Comparison of ENCODE assay signal across 8 cellular contexts in genomic region chr1:201408176-201408814, GRCh38. TPM values are rescaled to one million over a fixed set of nuclear protein-coding genes. Genes with fewer than 3 reads are reported as not detected.
A peak's percentile ranks its signal among the peaks of the same experiment; 100 is the strongest.
DNase-seq lines count a peak whose midpoint lies in the region; ATAC-seq and TF ChIP-seq lines count a peak whose summit lies in the region.

No MANE protein-coding gene starts in this region.

- peaks cover 3% of the 10 kb centered on the region for H3K27me3 Mint-ChIP-seq in endothelial cell (ENCODE audit: unreplicated experiment)
- no peaks in the 10 kb centered on the region for H3K27me3 Mint-ChIP-seq in mesothelial cell of epicardium (ENCODE audit: low read depth)

- H3K36me3 Mint-ChIP-seq in endothelial cell (ENCODE audit: low read depth, unreplicated experiment) (no peaks in the 10 kb centered on the region), mesothelial cell of epicardium (no peaks in the 10 kb centered on the region)

- TF ChIP-seq CTCF in endothelial cell (IDR thresholded peaks at IDR 0.05; ENCODE audit: unreplicated experiment) (peak; percentile 93), mesothelial cell of epicardium (IDR thresholded peaks at IDR 0.05; ENCODE audit: unreplicated experiment) (peak; percentile 98)

- no peaks in the 10 kb centered on the region for H3K9me3 Mint-ChIP-seq in endothelial cell (ENCODE audit: unreplicated experiment)
- H3K9me3 Mint-ChIP-seq in mesothelial cell of epicardium: no peaks in the 10 kb centered on the region

- H3K27ac Mint-ChIP-seq in endothelial cell (ENCODE audit: unreplicated experiment): no peak overlapping the region
- peak overlapping the region; percentile 58 for H3K27ac Mint-ChIP-seq in mesothelial cell of epicardium

- H3K4me3 Mint-ChIP-seq in endothelial cell (ENCODE audit: unreplicated experiment): no peak overlapping the region
- no peak overlapping the region for H3K4me3 Mint-ChIP-seq in mesothelial cell of epicardium

- H3K4me1 Mint-ChIP-seq in endothelial cell (ENCODE audit: unreplicated experiment) (peaks cover 8% of the 10 kb centered on the region), mesothelial cell of epicardium (peaks cover 5% of the 10 kb centered on the region)

- DNase-seq in CMK (ENCODE audit: low read depth) (peak; percentile 62), NCI-H774 (lab: John Stamatoyannopoulos, UW) (peak; percentile 46), endothelial cell (ENCODE audit: low spot score) (peak; percentile 92), mesothelial cell of epicardium (ENCODE audit: low spot score in 2 of 2, unreplicated experiment in 2 of 2) (peak; percentile 72 to 93)
- peak; percentile 12 to 54 for DNase-seq in activated CD8-positive, alpha-beta memory T cell treated with anti-CD3 and anti-CD28 coated beads for 1 hour (ENCODE audit: extremely low read depth in 1 of 2, low read depth in 1 of 2)
- DNase-seq in stimulated activated CD8-positive, alpha-beta memory T cell treated with anti-CD3 and anti-CD28 coated beads, Interleukin-2, amount 100 ng/mL, for 48 hours (ENCODE audit: low read depth in 2 of 2): peak; percentile 56 to 70

- ATAC-seq in HG02759 (IDR thresholded peaks at IDR 0.05; ENCODE audit: unreplicated experiment): peak; percentile 46
- no peak for ATAC-seq in HG02571 (IDR thresholded peaks at IDR 0.05; ENCODE audit: unreplicated experiment)

RNA-seq across cellular contexts. Expression of gene LAD1, which starts 9.2 kb away (rescaled TPM):
- total RNA-seq in endothelial cell (ENCODE audit: unreplicated experiment): 0.59 TPM
- 17.6 to 23.0 TPM (median 20.7 TPM) in 3 replicates for total RNA-seq in mesothelial cell of epicardium

RNA-seq across cellular contexts. Expression of gene TNNI1, which starts 13.2 kb away (rescaled TPM):
- total RNA-seq in endothelial cell (ENCODE audit: unreplicated experiment) (not detected), mesothelial cell of epicardium (6.7 to 8.4 TPM (median 7.6 TPM) in 3 replicates)

RNA-seq across cellular contexts. Expression of gene TNNT2, which starts 30.8 kb away (rescaled TPM):
- total RNA-seq in endothelial cell (ENCODE audit: unreplicated experiment) (3.3 TPM), mesothelial cell of epicardium (32.6 to 37.1 TPM (median 37.1 TPM) in 3 replicates)

Comparison
In these comparisons a context has a peak if more than half of its experiments do, and no peak if none do; other contexts are left out.
1. DNase-seq: peak in every context shown above with its lines; median percentile 92 in endothelial cell; 82 in mesothelial cell of epicardium; 63 in stimulated activated CD8-positive, alpha-beta memory T cell treated with anti-CD3 and anti-CD28 coated beads, Interleukin-2, amount 100 ng/mL, for 48 hours; 62 in CMK; 46 in NCI-H774; 33 in activated CD8-positive, alpha-beta memory T cell treated with anti-CD3 and anti-CD28 coated beads for 1 hour.
2. RNA of gene LAD1, which starts 9.2 kb away (total RNA-seq): 17.6 to 23.0 TPM in mesothelial cell of epicardium; 0.59 TPM in endothelial cell (single experiment); every median in the first group is over 10 times any median in the second.